In the genomic region with DNA sequence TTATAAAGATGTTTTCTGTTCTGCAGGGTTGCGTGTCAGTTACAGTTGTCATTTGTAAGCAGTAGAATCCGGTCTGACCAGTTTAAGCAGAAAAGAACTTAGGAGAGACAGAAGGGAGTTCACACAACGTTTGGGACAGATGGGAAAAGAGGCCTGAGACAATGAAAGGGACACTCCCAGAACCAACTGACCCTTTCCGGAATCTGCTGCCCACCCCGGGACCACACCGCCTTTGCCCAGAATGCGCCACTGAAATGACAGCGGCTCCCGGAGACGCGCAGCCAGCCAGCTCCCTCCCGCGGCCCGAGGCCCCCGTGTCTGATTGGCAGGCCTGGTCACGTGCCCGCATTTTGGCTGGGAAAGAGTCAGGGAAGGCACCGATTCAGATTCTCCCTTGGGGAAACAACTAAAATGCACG, we compare ENCODE assay signal across 8 cellular contexts.
DNase-seq lines count a peak whose midpoint lies in the region; ATAC-seq, FAIRE-seq and TF ChIP-seq lines count a peak whose summit lies in the region.

No MANE protein-coding gene starts in this region.

- ATAC-seq in IMR-90 (ENCODE audit: low read depth), result peak; percentile 96
- peak; percentile 87 for ATAC-seq in activated naive CD8-positive, alpha-beta T cell treated with anti-CD3 and anti-CD28 coated beads, Interleukin-2, amount 10 ng/mL, durations not matched to agents 7 days and 5 days (ENCODE audit: low read depth)
- ATAC-seq in pancreas, result peak; percentile 95 to 98 (median 96)

- H3K23ac ChIP-seq in IMR-90 (ENCODE audit: low read depth, low read length), result peak overlapping the region; percentile 78

- peaks cover 3% of the 10 kb centered on the region for H3K36me3 Mint-ChIP-seq in activated naive CD8-positive, alpha-beta T cell treated with anti-CD3 and anti-CD28 coated beads, Interleukin-2, amount 10 ng/mL, durations not matched to agents 7 days and 5 days

- H3K18ac ChIP-seq in IMR-90 (ENCODE audit: low read depth, low read length), result no peak overlapping the region

- in situ Hi-C loops in IMR-90 (cut with MboI; ENCODE audit: low sequenced_read_pairs), result no loop called here

- no TSS peak for BruUV-seq in IMR-90 (replicated peaks; lab: Mats Ljungman, UMichigan)

- intact Hi-C loops in IMR-90 (cut with micrococcal nuclease) (no loop called here), pancreas (cut with DNase I) (no loop called here), tibial artery (cut with DNase I; ENCODE audit: low total_unique reads) (no loop called here)

- H2BK5ac ChIP-seq in IMR-90 (ENCODE audit: low read depth, low read length, poor library complexity, severe bottlenecking), result no peak overlapping the region

- TF ChIP-seq EP300 in SK-N-SH (IDR thresholded peaks at IDR 0.05; ENCODE audit: borderline replicate concordance in 1 of 2, low read depth in 1 of 2, low read length in 1 of 2), result no peak

- no peaks in the 10 kb centered on the region for H4K20me1 ChIP-seq in IMR-90 (ENCODE audit: insufficient read depth, low read length)
- H4K20me1 ChIP-seq in SK-N-SH (ENCODE audit: insufficient read depth), result no peaks in the 10 kb centered on the region

- FAIRE-seq in pancreas (lab: Jason Lieb, UNC), result no peak

- DNase-seq in NCI-H1436 (lab: John Stamatoyannopoulos, UW), result peak; percentile 52
- no peak for DNase-seq in NCI-H1436 treated with DMSO at 0.1 percent for 48 hours (lab: John Stamatoyannopoulos, UW)
- DNase-seq in IMR-90, result peak; percentile 16
- peak; percentile 63 for DNase-seq in SK-N-SH
- DNase-seq in activated naive CD8-positive, alpha-beta T cell treated with anti-CD3 and anti-CD28 coated beads, Interleukin-2, amount 10 ng/mL, durations not matched to agents 7 days and 5 days, result peak; percentile 70
- peak; percentile 50 to 78 for DNase-seq in cardiac muscle cell (ENCODE audit: low read depth in 1 of 2, low spot score in 1 of 2)
- DNase-seq in pancreas, result peak; percentile 56 to 87 (median 70)
- DNase-seq in tibial artery, result peak; percentile 72 to 84

- H3K4me2 ChIP-seq in IMR-90 (ENCODE audit: low read depth, low read length) (peak overlapping the region; percentile 75), SK-N-SH (peak overlapping the region; percentile 54)

- H3K79me1 ChIP-seq in IMR-90 (ENCODE audit: low read depth in 1 of 2, low read length in 2 of 2), result no peaks in the 10 kb centered on the region

- WGBS in IMR-90 (ENCODE audit: extremely low coverage in 2 of 2, insufficient read length in 1 of 2), 2 experiments, result 0% methylated on average over 3 of the region's 19 CpGs; no CpG with 5 or more reads in 1 of the 2 experiments
- 38% methylated on average over 19 of the region's 19 CpGs for WGBS in SK-N-SH (ENCODE audit: low lambda C conversion rate)
- 2 to 3% methylated on average over 19 of the region's 19 CpGs for WGBS in pancreas, 2 donors

- H2BK120ac ChIP-seq in IMR-90 (ENCODE audit: low read depth, low read length), result no peak overlapping the region

- 0 out of 4 replicates have a peak overlapping the region, but pooled peaks of 1 of the 2 experiments have one; percentile 37 for H4K8ac ChIP-seq in IMR-90 (ENCODE audit: low read depth in 2 of 2, low read length in 2 of 2)

- no peaks in the 10 kb centered on the region for H3K9me2 ChIP-seq in SK-N-SH

- POLR2A ChIA-PET in IMR-90 (lab: Charles Lee; ENCODE audit: unreplicated experiment) (no interaction called here), SK-N-SH (lab: Yijun Ruan, JAX) (no interaction called here)
- POLR2A ChIA-PET in activated naive CD8-positive, alpha-beta T cell treated with anti-CD3 and anti-CD28 coated beads, Interleukin-2, amount 10 ng/mL, durations not matched to agents 7 days and 5 days (lab: Charles Lee), result interaction anchor here (1.0 kb wide), 1 partner anchor 24 kb away, joined by 3 read pairs; no protein-coding TSS in a partner anchor

- H2AK9ac ChIP-seq in IMR-90 (replicated peaks; ENCODE audit: low read depth, low read length, poor library complexity), result no peak overlapping the region

- H3K27me3 ChIP-seq in IMR-90 (ENCODE audit: control insufficient read depth, insufficient read depth, low read length) (peaks cover 3% of the 10 kb centered on the region), SK-N-SH (ENCODE audit: insufficient read depth) (no peaks in the 10 kb centered on the region), cardiac muscle cell (no peaks in the 10 kb centered on the region), pancreas (no peaks in the 10 kb centered on the region), tibial artery (no peaks in the 10 kb centered on the region)

- H4K91ac ChIP-seq in IMR-90 (ENCODE audit: insufficient read depth, low read depth, low read length), result no peak overlapping the region

- no peak overlapping the region for H3K27ac Mint-ChIP-seq in activated naive CD8-positive, alpha-beta T cell treated with anti-CD3 and anti-CD28 coated beads, Interleukin-2, amount 10 ng/mL, durations not matched to agents 7 days and 5 days

- peaks cover 13% of the 10 kb centered on the region for H3K4me1 Mint-ChIP-seq in activated naive CD8-positive, alpha-beta T cell treated with anti-CD3 and anti-CD28 coated beads, Interleukin-2, amount 10 ng/mL, durations not matched to agents 7 days and 5 days

- no peak overlapping the region for H3K4ac ChIP-seq in IMR-90 (ENCODE audit: low read depth, low read length)

- H3K56ac ChIP-seq in IMR-90 (ENCODE audit: extremely low read depth, insufficient read depth, low read length), result peak overlapping the region; percentile 67; the same call in 1 of the 2 replicates

- no peak for TF ChIP-seq POLR2A in IMR-90 (IDR thresholded peaks at IDR 0.05; ENCODE audit: low read depth, low read length)

- no peaks in the 10 kb centered on the region for H3K9me3 ChIP-seq in IMR-90 (ENCODE audit: control insufficient read depth, insufficient read depth, low read length)
- no peaks in the 10 kb centered on the region for H3K9me3 ChIP-seq in SK-N-SH
- H3K9me3 ChIP-seq in cardiac muscle cell (ENCODE audit: low read depth), result no peaks in the 10 kb centered on the region
- H3K9me3 ChIP-seq in pancreas, result no peaks in the 10 kb centered on the region
- peaks cover 0 to 8% (median 0%) of the 10 kb centered on the region in 3 donors for H3K9me3 ChIP-seq in tibial artery

- H3K4me3 ChIP-seq in IMR-90 (ENCODE audit: insufficient read depth, low read depth, low read length), result peak overlapping the region; percentile 47
- H3K4me3 ChIP-seq in SK-N-SH (ENCODE audit: low read depth in 2 of 2, low read length in 1 of 2), result peak overlapping the region; percentile 20 to 25; a peak in 2 of 4 replicates
- H3K4me3 ChIP-seq in cardiac muscle cell, result peak overlapping the region; percentile 28
- peak overlapping the region in 3 of 4 donors; percentile 6 to 42 (median 37) for H3K4me3 ChIP-seq in pancreas
- peak overlapping the region; percentile 47 to 55 for H3K4me3 ChIP-seq in tibial artery

- H2AFZ ChIP-seq in IMR-90 (replicated peaks; ENCODE audit: low read length, poor library complexity) (peak overlapping the region; percentile 98), SK-N-SH (ENCODE audit: low read depth) (peak overlapping the region; percentile 83)

- H2AK5ac ChIP-seq in IMR-90 (ENCODE audit: low read depth, low read length), result no peak overlapping the region

- dilution Hi-C loops in IMR-90 (cut with HindIII; ENCODE audit: low sequenced_read_pairs, unreplicated experiment), result no loop called here

- H3K36me3 ChIP-seq in IMR-90 (ENCODE audit: control insufficient read depth, insufficient read depth, low read length) (no peaks in the 10 kb centered on the region), SK-N-SH (replicated peaks in 1 of 2; ENCODE audit: control insufficient read depth in 1 of 2, insufficient read depth in 2 of 2, low read length in 1 of 2) (no peaks in the 10 kb centered on the region), cardiac muscle cell (no peaks in the 10 kb centered on the region), pancreas (no peaks in the 10 kb centered on the region), tibial artery (no peaks in the 10 kb centered on the region)

- H3K9me1 ChIP-seq in IMR-90 (ENCODE audit: insufficient read depth, low read length), result no peaks in the 10 kb centered on the region

- no peak for TF ChIP-seq CTCF in IMR-90 (conservative IDR thresholded peaks at IDR 0.05; ENCODE audit: low read depth, low read length)
- no peak for TF ChIP-seq CTCF in SK-N-SH (IDR thresholded peaks at IDR 0.05)
- no peak for TF ChIP-seq CTCF in cardiac muscle cell (IDR thresholded peaks at IDR 0.05; ENCODE audit: low read depth, low read length)
- no peak for TF ChIP-seq CTCF in pancreas (IDR thresholded peaks at IDR 0.05)
- no peak for TF ChIP-seq CTCF in tibial artery (IDR thresholded peaks at IDR 0.05)

- H3F3A ChIP-seq in SK-N-SH (replicated peaks; ENCODE audit: insufficient read depth), result no peaks in the 10 kb centered on the region

- CTCF ChIA-PET in IMR-90 (lab: Yijun Ruan, JAX), result no interaction called here
- CTCF ChIA-PET in SK-N-SH (lab: Yijun Ruan, JAX), result no interaction called here

- peaks cover 6% of the 10 kb centered on the region for H3K9me3 Mint-ChIP-seq in activated naive CD8-positive, alpha-beta T cell treated with anti-CD3 and anti-CD28 coated beads, Interleukin-2, amount 10 ng/mL, durations not matched to agents 7 days and 5 days

- peak overlapping the region; percentile 74 for H3K4me3 Mint-ChIP-seq in activated naive CD8-positive, alpha-beta T cell treated with anti-CD3 and anti-CD28 coated beads, Interleukin-2, amount 10 ng/mL, durations not matched to agents 7 days and 5 days

- H3K79me2 ChIP-seq in SK-N-SH (ENCODE audit: insufficient read depth), result no peaks in the 10 kb centered on the region

- no peak overlapping the region for H4K5ac ChIP-seq in IMR-90 (ENCODE audit: low read depth, low read length)

- no peak overlapping the region for H2BK15ac ChIP-seq in IMR-90 (ENCODE audit: low read depth, low read length)

- H3K14ac ChIP-seq in IMR-90 (replicated peaks; ENCODE audit: low read depth, low read length), result peak overlapping the region; percentile 51; the same call in 1 of the 2 replicates

- H3K9ac ChIP-seq in IMR-90 (ENCODE audit: low read depth, low read length) (peak overlapping the region; percentile 25; the same call in 1 of the 2 replicates), SK-N-SH (no peak overlapping the region)

- no peaks in the 10 kb centered on the region for H3K4me1 ChIP-seq in IMR-90 (ENCODE audit: control insufficient read depth, insufficient read depth, low read length)
- no peaks in the 10 kb centered on the region for H3K4me1 ChIP-seq in SK-N-SH (ENCODE audit: control insufficient read depth in 1 of 2, insufficient read depth in 2 of 2, low read depth in 1 of 2, low read length in 1 of 2)
- H3K4me1 ChIP-seq in cardiac muscle cell (ENCODE audit: low read depth), result peaks cover 5% of the 10 kb centered on the region
- peaks cover 0 to 3% (median 0%) of the 10 kb centered on the region in 3 donors for H3K4me1 ChIP-seq in pancreas
- H3K4me1 ChIP-seq in tibial artery, result peaks cover 0 to 6% (median 0%) of the 10 kb centered on the region in 4 donors

- TF ChIP-seq RAD21 in IMR-90 (IDR thresholded peaks at IDR 0.05; ENCODE audit: low read length) (no peak), SK-N-SH (IDR thresholded peaks at IDR 0.05; ENCODE audit: low read length) (no peak)

- H2BK20ac ChIP-seq in IMR-90 (ENCODE audit: low read depth, low read length), result no peak overlapping the region

- H3K27ac ChIP-seq in IMR-90 (ENCODE audit: insufficient read depth, low read length), result no peak overlapping the region
- H3K27ac ChIP-seq in SK-N-SH (ENCODE audit: low read depth in 2 of 2, low read length in 1 of 2), result no peak overlapping the region
- H3K27ac ChIP-seq in cardiac muscle cell, result no peak overlapping the region
- H3K27ac ChIP-seq in pancreas, result peak overlapping the region; percentile 31 to 79 (median 70)
- H3K27ac ChIP-seq in tibial artery, result peak overlapping the region; percentile 58 to 59

- H3K27me3 Mint-ChIP-seq in activated naive CD8-positive, alpha-beta T cell treated with anti-CD3 and anti-CD28 coated beads, Interleukin-2, amount 10 ng/mL, durations not matched to agents 7 days and 5 days, result peaks cover 16% of the 10 kb centered on the region

Comparison
In these comparisons a context has a peak if more than half of its experiments do, and no peak if none do; other contexts are left out.
1. H3K27ac ChIP-seq: peak in pancreas (4 of 4) and tibial artery (2 of 2); none in IMR-90 (single experiment), SK-N-SH (0 of 2) and cardiac muscle cell (single experiment).
2. Peak in every context shown above with its lines, with median percentiles within 50 percentile points of each other: ATAC-seq and H3K4me3 ChIP-seq.